8 cellular contexts compared by ENCODE assay signal in genomic region chr17:68759343-68760140, GRCh38.
A peak's percentile ranks its signal among the peaks of the same experiment; 100 is the strongest.
DNase-seq lines count a peak whose midpoint lies in the region; ATAC-seq and TF ChIP-seq lines count a peak whose summit lies in the region.

No MANE protein-coding gene starts in this region.

- H3K4me2 ChIP-seq in OCI-LY3 (ENCODE audit: low read length) = peak overlapping the region; percentile 58

- H3K27me3 ChIP-seq in OCI-LY3 (ENCODE audit: low read depth, low read length) (no peaks in the 10 kb centered on the region), upper lobe of left lung (no peaks in the 10 kb centered on the region)

- H3K9ac ChIP-seq in OCI-LY3 (ENCODE audit: low read length) = no peak overlapping the region

- H3K4me1 ChIP-seq in OCI-LY3 (ENCODE audit: low read length) (0 out of 2 replicates have a peak, but pooled peaks cover 2% of the 10 kb centered on the region), upper lobe of left lung (peaks cover 4 to 7% (median 5%) of the 10 kb centered on the region in 4 donors)

- ATAC-seq in GM21786 (IDR thresholded peaks at IDR 0.05; ENCODE audit: unreplicated experiment) (peak; percentile 91), upper lobe of left lung (ENCODE audit: low FRiP score in 2 of 2) (peak; percentile 97 to 99)

- TF ChIP-seq POLR2A in upper lobe of left lung (IDR thresholded peaks at IDR 0.05) = peak in 1 of 4 donors; percentile 19

- H3K4me3 ChIP-seq in OCI-LY3 (ENCODE audit: low read length) (peak overlapping the region; percentile 54), upper lobe of left lung (peak overlapping the region in 3 of 4 donors; percentile 31 to 47 (median 46))

- H3K9me3 ChIP-seq in OCI-LY3 (ENCODE audit: insufficient read depth, low read length) = no peaks in the 10 kb centered on the region
- H3K9me3 ChIP-seq in upper lobe of left lung = no peaks in the 10 kb centered on the region

- H3K36me3 ChIP-seq in OCI-LY3 (replicated peaks; ENCODE audit: low read depth, low read length) (no peaks in the 10 kb centered on the region), upper lobe of left lung (no peaks in the 10 kb centered on the region)

- peak overlapping the region; percentile 29 for H2AFZ ChIP-seq in OCI-LY3 (ENCODE audit: low read depth, low read length)

- in situ Hi-C loops in KBM-7 (cut with MboI; ENCODE audit: low pct_unique_long_range_greater_than_20kb, low sequenced_read_pairs) = no loop called here

- H3K27ac ChIP-seq in OCI-LY3 (ENCODE audit: low read length) (no peak overlapping the region), upper lobe of left lung (peak overlapping the region; percentile 27 to 77 (median 72))

- WGBS in upper lobe of left lung, 2 donors = 18 to 21% methylated on average over 12 of the region's 12 CpGs

- TF ChIP-seq CTCF in OCI-LY3 (IDR thresholded peaks at IDR 0.05; ENCODE audit: low read depth, low read length) = peak; percentile 86
- peak; percentile 73 to 92 (median 84) for TF ChIP-seq CTCF in upper lobe of left lung (IDR thresholded peaks at IDR 0.05)

- H4K20me1 ChIP-seq in OCI-LY3 (ENCODE audit: insufficient read depth, low read length) = no peaks in the 10 kb centered on the region

- no peaks in the 10 kb centered on the region for H3K79me2 ChIP-seq in OCI-LY3 (ENCODE audit: low read length)

- TF ChIP-seq EP300 in upper lobe of left lung (IDR thresholded peaks at IDR 0.05) = no peak

- peak; percentile 96 for DNase-seq in ELR (ENCODE audit: low read depth)
- peak; percentile 92 for DNase-seq in KBM-7
- peak; percentile 35 for DNase-seq in activated naive CD4-positive, alpha-beta T cell treated with anti-CD3 and anti-CD28 coated beads, Interleukin-2, amount 50 U/mL, for 16 hours
- peak; percentile 81 for DNase-seq in glomerular endothelial cell (ENCODE audit: extremely low read depth, low read depth, low spot score)
- DNase-seq in non-pigmented ciliary epithelial cell (ENCODE audit: low read depth) = peak; percentile 84
- DNase-seq in upper lobe of left lung = peak; percentile 21 to 92

Comparison
In these comparisons a context has a peak if more than half of its experiments do, and no peak if none do; other contexts are left out.
1. DNase-seq: peak in every context shown above with its lines; median percentile 96 in ELR; 92 in KBM-7; 84 in non-pigmented ciliary epithelial cell; 81 in glomerular endothelial cell; 56 in upper lobe of left lung; 35 in activated naive CD4-positive, alpha-beta T cell treated with anti-CD3 and anti-CD28 coated beads, Interleukin-2, amount 50 U/mL, for 16 hours.